In genomic region chrX:41335590-41336331, GRCh38 we compare ENCODE assay signal across 8 cellular contexts. TPM values are rescaled to one million over a fixed set of nuclear protein-coding genes. Genes with fewer than 3 reads are reported as not detected.
DNase-seq lines count a peak whose midpoint lies in the region; ATAC-seq and TF ChIP-seq lines count a peak whose summit lies in the region.

No MANE protein-coding gene starts in this region.

- TF ChIP-seq CTCF in colonic mucosa (IDR thresholded peaks at IDR 0.05), result no peak

- peak overlapping the region; percentile 97 for H3K27ac ChIP-seq in BLaER1
- H3K27ac ChIP-seq in colonic mucosa, result peak overlapping the region; percentile 92

- no peaks in the 10 kb centered on the region for H3K9me3 ChIP-seq in BLaER1
- no peaks in the 10 kb centered on the region for H3K9me3 ChIP-seq in colonic mucosa

- intact Hi-C loops in colonic mucosa (cut with DNase I), result no loop called here
- intact Hi-C loops in posterior vena cava (cut with DNase I), result no loop called here

- H4K20me1 ChIP-seq in BLaER1, result peaks cover 85% of the 10 kb centered on the region

- no peaks in the 10 kb centered on the region for H3K27me3 Mint-ChIP-seq in natural killer cell treated with Interleukin-12 subunit alpha and Interleukin-12 subunit beta and Interleukin-15 and Interleukin-18, amount 100 ng/mL, for 72 hours

- H3K9ac ChIP-seq in BLaER1 (peak overlapping the region; percentile 99), colonic mucosa (ENCODE audit: low read depth in 2 of 2, low read length in 2 of 2) (peak overlapping the region in 1 of 2 donors; percentile 100)

- peak overlapping the region; percentile 93 for H3K4me2 ChIP-seq in BLaER1

- no peaks in the 10 kb centered on the region for H3K9me3 Mint-ChIP-seq in natural killer cell treated with Interleukin-12 subunit alpha and Interleukin-12 subunit beta and Interleukin-15 and Interleukin-18, amount 100 ng/mL, for 72 hours

- H3K27ac Mint-ChIP-seq in natural killer cell treated with Interleukin-12 subunit alpha and Interleukin-12 subunit beta and Interleukin-15 and Interleukin-18, amount 100 ng/mL, for 72 hours, result peak overlapping the region; percentile 100

- H3K27me3 ChIP-seq in BLaER1 (peaks cover 22% of the 10 kb centered on the region), colonic mucosa (no peaks in the 10 kb centered on the region)

- DNase-seq in M059J (ENCODE audit: low read depth) (peak; percentile 42), colonic mucosa (no peak), mucosa of gallbladder (ENCODE audit: low spot score) (no peak), SK-N-DZ (ENCODE audit: low spot score) (no peak), posterior vena cava (ENCODE audit: low spot score) (no peak)
- no peak for DNase-seq in natural killer cell treated with Interleukin-12 subunit alpha and Interleukin-12 subunit beta and Interleukin-15 and Interleukin-18, amount 100 ng/mL, for 72 hours (ENCODE audit: low spot score)

- H3K4me1 ChIP-seq in BLaER1, result peaks cover 53% of the 10 kb centered on the region
- H3K4me1 ChIP-seq in colonic mucosa, result peaks cover 6% of the 10 kb centered on the region

- ATAC-seq in natural killer cell treated with Interleukin-12 subunit alpha and Interleukin-12 subunit beta and Interleukin-15 and Interleukin-18, amount 100 ng/mL, for 72 hours, result no peak
- no peak for ATAC-seq in HG02973 (IDR thresholded peaks at IDR 0.05; ENCODE audit: unreplicated experiment)

- peaks cover 31 to 71% of the 10 kb centered on the region in 2 donors for H3K4me1 Mint-ChIP-seq in natural killer cell treated with Interleukin-12 subunit alpha and Interleukin-12 subunit beta and Interleukin-15 and Interleukin-18, amount 100 ng/mL, for 72 hours (ENCODE audit: low read depth in 2 of 2)

- peak overlapping the region; percentile 100 for H3K4me3 Mint-ChIP-seq in natural killer cell treated with Interleukin-12 subunit alpha and Interleukin-12 subunit beta and Interleukin-15 and Interleukin-18, amount 100 ng/mL, for 72 hours

- H3K36me3 Mint-ChIP-seq in natural killer cell treated with Interleukin-12 subunit alpha and Interleukin-12 subunit beta and Interleukin-15 and Interleukin-18, amount 100 ng/mL, for 72 hours, result peaks cover 12% of the 10 kb centered on the region

- H3K36me3 ChIP-seq in BLaER1 (peaks cover 43% of the 10 kb centered on the region), colonic mucosa (no peaks in the 10 kb centered on the region)

- H3K4me3 ChIP-seq in BLaER1 (peak overlapping the region; percentile 89), colonic mucosa (peak overlapping the region; percentile 80)

RNA-seq across cellular contexts. Expression of gene DDX3X, which starts 1.8 kb away (rescaled TPM):
- total RNA-seq in M059J (2014; rRNA removed; shearing (Covaris generic)), result 145 and 209 TPM in 2 replicates
- total RNA-seq in colonic mucosa (100 to 1,000 TPM; 192 to 318 TPM), mucosa of gallbladder (254 TPM), posterior vena cava (100 to 1,000 TPM; 251 to 310 TPM)
- total RNA-seq in natural killer cell treated with Interleukin-12 subunit alpha and Interleukin-12 subunit beta and Interleukin-15 and Interleukin-18, amount 100 ng/mL, for 72 hours, result 100 to 1,000 TPM; 252 to 451 TPM
- polyA plus RNA-seq in SK-N-DZ (2014; cell fraction: cytosol; rRNA removed), result 106 and 112 TPM in 2 replicates
- 120 and 149 TPM in 2 replicates for polyA plus RNA-seq in SK-N-DZ (2014; cell fraction: nucleus; rRNA removed)
